8 cellular contexts compared by ENCODE assay signal in genomic region chr21:39444406-39445145, GRCh38.
DNase-seq lines count a peak whose midpoint lies in the region; ATAC-seq and TF ChIP-seq lines count a peak whose summit lies in the region.

No MANE protein-coding gene starts in this region.

- peaks cover 8% of the 10 kb centered on the region for H3K4me1 ChIP-seq in OCI-LY3 (ENCODE audit: low read length)
- peaks cover 13 to 14% of the 10 kb centered on the region in 2 donors for H3K4me1 ChIP-seq in duodenal mucosa (ENCODE audit: control insufficient read depth in 1 of 2, insufficient read depth in 2 of 2, low read length in 2 of 2)
- peaks cover 5 to 14% of the 10 kb centered on the region in 2 donors for H3K4me1 ChIP-seq in mucosa of rectum (ENCODE audit: control insufficient read depth in 2 of 2, insufficient read depth in 2 of 2, low read length in 2 of 2)

- peak overlapping the region; percentile 83 for H3K4me2 ChIP-seq in OCI-LY3 (ENCODE audit: low read length)

- peak overlapping the region; percentile 88; the same call in 1 of the 2 replicates for H2AFZ ChIP-seq in OCI-LY3 (ENCODE audit: low read depth, low read length)

- H3K27ac ChIP-seq in OCI-LY3 (ENCODE audit: low read length) (no peak overlapping the region), duodenal mucosa (ENCODE audit: low read depth, low read length) (no peak overlapping the region), mucosa of rectum (ENCODE audit: low read depth in 2 of 2, low read length in 2 of 2) (no peak overlapping the region)

- no peak for ATAC-seq in GM19397 (IDR thresholded peaks at IDR 0.05; ENCODE audit: unreplicated experiment)

- no peak for DNase-seq in NCI-H1092 treated with DMSO at 0.1 percent for 48 hours (lab: John Stamatoyannopoulos, UW)
- DNase-seq in NCI-H774 (lab: John Stamatoyannopoulos, UW) = no peak
- no peak for DNase-seq in KBM-7

- H4K20me1 ChIP-seq in OCI-LY3 (ENCODE audit: insufficient read depth, low read length) = no peaks in the 10 kb centered on the region

- H3K9me3 ChIP-seq in OCI-LY3 (ENCODE audit: insufficient read depth, low read length) (no peaks in the 10 kb centered on the region), duodenal mucosa (ENCODE audit: control insufficient read depth in 1 of 2, low read length in 2 of 2) (no peaks in the 10 kb centered on the region), mucosa of rectum (ENCODE audit: control insufficient read depth in 2 of 2, low read length in 2 of 2) (no peaks in the 10 kb centered on the region)

- no peaks in the 10 kb centered on the region for H3K79me2 ChIP-seq in OCI-LY3 (ENCODE audit: low read length)

- peak overlapping the region; percentile 70 for H3K9ac ChIP-seq in OCI-LY3 (ENCODE audit: low read length)
- H3K9ac ChIP-seq in duodenal mucosa (ENCODE audit: low read depth in 1 of 2, low read length in 2 of 2) = peak overlapping the region; percentile 73 to 84
- H3K9ac ChIP-seq in mucosa of rectum (ENCODE audit: low read depth in 1 of 2, low read length in 2 of 2) = peak overlapping the region; percentile 66 to 96

- H3K27me3 ChIP-seq in OCI-LY3 (ENCODE audit: low read depth, low read length) (peaks cover 5% of the 10 kb centered on the region; the same call in 1 of the 2 replicates), duodenal mucosa (ENCODE audit: control insufficient read depth in 1 of 2, insufficient read depth in 2 of 2, low read length in 2 of 2) (no peaks in the 10 kb centered on the region), mucosa of rectum (ENCODE audit: control insufficient read depth in 2 of 2, insufficient read depth in 2 of 2, low read length in 2 of 2) (peaks cover 0 to 3% of the 10 kb centered on the region in 2 donors)

- H3K4me3 ChIP-seq in GM08714 (ENCODE audit: low read length) (peak overlapping the region; percentile 79), OCI-LY3 (ENCODE audit: low read length) (peak overlapping the region; percentile 93), duodenal mucosa (ENCODE audit: low read depth in 1 of 2, low read length in 2 of 2) (peak overlapping the region; percentile 82 to 92), mucosa of rectum (ENCODE audit: low read length in 2 of 2) (peak overlapping the region; percentile 84 to 92)

- no peak for TF ChIP-seq CTCF in OCI-LY3 (IDR thresholded peaks at IDR 0.05; ENCODE audit: low read depth, low read length)

- no peaks in the 10 kb centered on the region for H3K36me3 ChIP-seq in OCI-LY3 (replicated peaks; ENCODE audit: low read depth, low read length)
- H3K36me3 ChIP-seq in duodenal mucosa (ENCODE audit: control insufficient read depth in 1 of 2, insufficient read depth in 2 of 2, low read length in 2 of 2) = no peaks in the 10 kb centered on the region
- no peaks in the 10 kb centered on the region for H3K36me3 ChIP-seq in mucosa of rectum (ENCODE audit: control insufficient read depth in 2 of 2, insufficient read depth in 2 of 2, low read length in 2 of 2)

- in situ Hi-C loops in KBM-7 (cut with MboI; ENCODE audit: low pct_unique_long_range_greater_than_20kb, low sequenced_read_pairs) = no loop called here
